In genomic region chr5:154674029-154674428, GRCh38 we compare ENCODE assay signal across 11 cellular contexts.
"Had no signal": no experiment of that assay in that cellular context is flagged by ENCODE, and none has a peak within 500 bp of the region (broad histone marks: within the 10 kb centered on the region; RNA-seq: fewer than 3 reads in every experiment).

No MANE protein-coding gene starts in this region.

- H3K4me1 ChIP-seq: HAP-1 had no signal

- H3K9me3 ChIP-seq: HAP-1 had no signal

- H3K27ac ChIP-seq: GM23248 had no signal

- ATAC-seq: GM23338, HCT116 had no signal

- H3K36me3 ChIP-seq: HAP-1 had no signal

- DNase-seq: GM23248, GOT3, H7, H9, HCEC 1CT, HFFc6 had no signal

- FAIRE-seq: H1, H54 had no signal

- H2AFZ ChIP-seq: GM23248, GM23338 had no signal

- H3K9ac ChIP-seq: GM23248 had no signal

- H3K4me3 ChIP-seq: GM23248, GM23338, HAP-1 had no signal

- H3K4me2 ChIP-seq: GM23338 had no signal
